Comparison of ENCODE assay signal across 13 cellular contexts in genomic region chr9:98189412-98189811, GRCh38.
"Had no signal": no experiment of that assay in that cellular context is flagged by ENCODE, and none has a peak within 500 bp of the region (broad histone marks: within the 10 kb centered on the region; RNA-seq: fewer than 3 reads in every experiment).

No MANE protein-coding gene starts in this region.

- ATAC-seq: gastroesophageal sphincter had no signal

- H3K36me3 ChIP-seq: gastroesophageal sphincter, neutrophil, thyroid gland had no signal

- H3K9me3 ChIP-seq: gastroesophageal sphincter, neutrophil, thyroid gland had no signal

- H3K4me3 ChIP-seq: gastroesophageal sphincter, lung, thyroid gland had no signal

- H3K27ac ChIP-seq: gastroesophageal sphincter, neutrophil, parathyroid adenoma, thyroid gland had no signal

- H3K9me3 Mint-ChIP-seq: activated T-helper 1 cell treated with anti-CD3 and anti-CD28 coated beads, Interleukin-12 subunit alpha, Interleukin-12 subunit beta, Interleukin-2, Interleukin-4 antibody, amounts not matched to agents 30 ng/mL and 10 ng/mL and 1 ng/mL, durations not matched to agents 14 hours and 24 hours and 36 hours had no signal

- H3K27me3 ChIP-seq: neutrophil, thyroid gland had no signal

- H3K27ac Mint-ChIP-seq: activated T-helper 1 cell treated with anti-CD3 and anti-CD28 coated beads, Interleukin-12 subunit alpha, Interleukin-12 subunit beta, Interleukin-2, Interleukin-4 antibody, amounts not matched to agents 30 ng/mL and 10 ng/mL and 1 ng/mL, durations not matched to agents 14 hours and 24 hours and 36 hours had no signal

- DNase-seq: activated CD4-positive, CD25-positive, alpha-beta regulatory T cell treated with anti-CD3 and anti-CD28 coated beads, Interleukin-2, amount 50 U/mL, for 72 hours; activated naive CD4-positive, alpha-beta T cell; left colon; midbrain; stimulated activated CD4-positive, alpha-beta T cell treated with anti-CD3 and anti-CD28 coated beads, Interleukin-12 subunit alpha, Interleukin-12 subunit beta, amount 100 ng/mL, for 4 hours; stimulated activated CD4-positive, alpha-beta T cell treated with anti-CD3 and anti-CD28 coated beads, Interleukin-2, amount 100 ng/mL, for 24 hours; T-helper 9 cell; thyroid gland had no signal

- H3K4me3 Mint-ChIP-seq: activated T-helper 1 cell treated with anti-CD3 and anti-CD28 coated beads, Interleukin-12 subunit alpha, Interleukin-12 subunit beta, Interleukin-2, Interleukin-4 antibody, amounts not matched to agents 30 ng/mL and 10 ng/mL and 1 ng/mL, durations not matched to agents 14 hours and 24 hours and 36 hours had no signal

- H3K4me1 ChIP-seq: parathyroid adenoma had no signal
